In the genomic region with DNA sequence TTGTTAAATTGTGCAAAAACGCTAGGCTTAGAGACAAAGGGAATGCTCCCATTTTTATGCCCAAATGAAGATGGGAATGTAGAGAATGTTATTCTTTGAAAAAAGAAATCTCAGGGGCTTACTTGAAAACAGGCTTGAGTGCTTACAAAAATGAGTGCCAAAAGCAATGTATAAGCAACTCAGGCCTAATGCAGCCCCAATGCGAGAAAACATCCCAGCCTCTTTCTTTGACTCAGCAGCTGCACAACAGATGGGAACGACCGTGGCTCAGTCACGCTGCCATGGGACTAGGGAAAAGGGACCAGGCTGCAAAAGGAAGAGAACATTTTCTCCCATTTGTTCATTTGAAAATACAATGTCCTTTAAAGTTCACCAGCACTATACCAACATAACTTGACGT, we compare ENCODE assay signal across 24 cellular contexts.
"Had no signal": no experiment of that assay in that cellular context is flagged by ENCODE, and none has a peak within 500 bp of the region (broad histone marks: within the 10 kb centered on the region; RNA-seq: fewer than 3 reads in every experiment).

No MANE protein-coding gene starts in this region.

- H3K36me3 Mint-ChIP-seq: activated CD8-positive, alpha-beta memory T cell treated with anti-CD3 and anti-CD28 coated beads, Interleukin-2, amount 10 ng/mL, durations not matched to agents 7 days and 5 days; activated naive CD4-positive, alpha-beta T cell treated with anti-CD3 and anti-CD28 coated beads, Interleukin-2, amount 50 U/mL, for 72 hours; mesothelial cell of epicardium; naive B cell had no signal

- H3K27me3 ChIP-seq: colonic mucosa, dorsolateral prefrontal cortex, heart right ventricle, spleen had no signal

- H3K4me3 ChIP-seq: colonic mucosa, dorsolateral prefrontal cortex, heart right ventricle, spleen, thoracic aorta had no signal

- H3K27me3 Mint-ChIP-seq: T-helper 17 cell had no signal

- H3K36me3 ChIP-seq: colonic mucosa, heart right ventricle, spleen, thoracic aorta had no signal

- H3K27ac Mint-ChIP-seq: activated CD4-positive, alpha-beta T cell treated with anti-CD3 and anti-CD28 coated beads, Interleukin-2, amount 10 ng/mL, durations not matched to agents 7 days and 5 days; activated CD8-positive, alpha-beta memory T cell treated with anti-CD3 and anti-CD28 coated beads, Interleukin-2, amount 10 ng/mL, durations not matched to agents 7 days and 5 days; activated CD8-positive, alpha-beta T cell treated with anti-CD3 and anti-CD28 coated beads, Interleukin-2, amount 10 ng/mL, durations not matched to agents 7 days and 5 days; activated naive CD4-positive, alpha-beta T cell treated with anti-CD3 and anti-CD28 coated beads, Interleukin-2, amount 50 U/mL, for 72 hours; activated T-helper 2 cell treated with anti-CD3 and anti-CD28 coated beads, Interferon-gamma antibody, Interleukin-2, Interleukin-4, amounts not matched to agents 10 μg/mL and 5 μg/mL and 100 μg/mL, durations not matched to agents 14 hours and 24 hours and 36 hours; effector memory CD8-positive, alpha-beta T cell; mesothelial cell of epicardium; T-helper 17 cell had no signal

- H3K4me3 Mint-ChIP-seq: activated CD4-positive, alpha-beta T cell treated with anti-CD3 and anti-CD28 coated beads, Interleukin-2, amount 10 ng/mL, durations not matched to agents 7 days and 5 days; activated CD8-positive, alpha-beta memory T cell treated with anti-CD3 and anti-CD28 coated beads, Interleukin-2, amount 10 ng/mL, durations not matched to agents 7 days and 5 days; activated CD8-positive, alpha-beta T cell treated with anti-CD3 and anti-CD28 coated beads, Interleukin-2, amount 10 ng/mL, durations not matched to agents 7 days and 5 days; effector memory CD8-positive, alpha-beta T cell; mesothelial cell of epicardium; naive B cell; T-helper 17 cell had no signal

- H3K9me3 Mint-ChIP-seq: activated CD4-positive, alpha-beta T cell treated with anti-CD3 and anti-CD28 coated beads, Interleukin-2, amount 10 ng/mL, durations not matched to agents 7 days and 5 days; activated naive CD4-positive, alpha-beta T cell treated with anti-CD3 and anti-CD28 coated beads, Interleukin-2, amount 50 U/mL, for 72 hours; activated T-helper 2 cell treated with anti-CD3 and anti-CD28 coated beads, Interferon-gamma antibody, Interleukin-2, Interleukin-4, amounts not matched to agents 10 μg/mL and 5 μg/mL and 100 μg/mL, durations not matched to agents 14 hours and 24 hours and 36 hours; effector memory CD8-positive, alpha-beta T cell; mesothelial cell of epicardium; naive B cell had no signal

- H3K27ac ChIP-seq: colonic mucosa, dorsolateral prefrontal cortex, foreskin keratinocyte, heart right ventricle, spleen, thoracic aorta had no signal

- H3K9me3 ChIP-seq: colonic mucosa, heart right ventricle, spleen, thoracic aorta had no signal

- H3K4me1 Mint-ChIP-seq: activated CD4-positive, alpha-beta T cell treated with anti-CD3 and anti-CD28 coated beads, Interleukin-2, amount 10 ng/mL, durations not matched to agents 7 days and 5 days; activated CD8-positive, alpha-beta memory T cell treated with anti-CD3 and anti-CD28 coated beads, Interleukin-2, amount 10 ng/mL, durations not matched to agents 7 days and 5 days; naive B cell; T-helper 17 cell had no signal

- H3K4me1 ChIP-seq: colonic mucosa, foreskin keratinocyte had no signal

- ATAC-seq: activated CD8-positive, alpha-beta memory T cell treated with anti-CD3 and anti-CD28 coated beads, Interleukin-2, amount 10 ng/mL, durations not matched to agents 7 days and 5 days; activated CD8-positive, alpha-beta T cell treated with anti-CD3 and anti-CD28 coated beads, Interleukin-2, amount 10 ng/mL, durations not matched to agents 7 days and 5 days; activated naive CD4-positive, alpha-beta T cell treated with anti-CD3 and anti-CD28 coated beads, Interleukin-2, amount 50 U/mL, for 72 hours; effector memory CD8-positive, alpha-beta T cell; foreskin keratinocyte; heart right ventricle; right cardiac atrium; T-helper 17 cell had no signal

- DNase-seq: activated CD4-positive, alpha-beta T cell treated with anti-CD3 and anti-CD28 coated beads for 1 hour; activated CD4-positive, alpha-beta T cell treated with anti-CD3 and anti-CD28 coated beads, Interleukin-2, amount 10 ng/mL, durations not matched to agents 7 days and 5 days; activated CD8-positive, alpha-beta memory T cell treated with anti-CD3 and anti-CD28 coated beads, Interleukin-2, amount 10 ng/mL, durations not matched to agents 7 days and 5 days; activated CD8-positive, alpha-beta T cell treated with anti-CD3 and anti-CD28 coated beads, Interleukin-2, amount 10 ng/mL, durations not matched to agents 7 days and 5 days; activated T-cell treated with anti-CD3 and anti-CD28 coated beads, Interleukin-2, amount 50 U/mL, for 48 hours; anterior cingulate cortex; colonic mucosa; dorsolateral prefrontal cortex; effector memory CD8-positive, alpha-beta T cell; erythroblast; foreskin keratinocyte; heart right ventricle; naive B cell; posterior cingulate gyrus; right cardiac atrium; spleen; stimulated activated naive CD4-positive, alpha-beta T cell treated with Interleukin-2 at 50 U/mL for 16 hours; T-helper 17 cell; T1000; trophoblast cell had no signal
